20 cellular contexts compared by ENCODE assay signal in genomic region chr10:54869022-54869421, GRCh38.
A peak's percentile ranks its signal among the peaks of the same experiment; 100 is the strongest.
DNase-seq lines count a peak whose midpoint lies in the region; FAIRE-seq and TF ChIP-seq lines count a peak whose summit lies in the region.
"Had no signal": no experiment of that assay in that cellular context is flagged by ENCODE, and none has a peak within 500 bp of the region (broad histone marks: within the 10 kb centered on the region; RNA-seq: fewer than 3 reads in every experiment).

No MANE protein-coding gene starts in this region.

- H3K4me1 Mint-ChIP-seq in astrocyte (ENCODE audit: low read depth, unreplicated experiment), result peaks cover 9% of the 10 kb centered on the region

- H3K27ac ChIP-seq in astrocyte (ENCODE audit: low read depth, low read length) (no peak overlapping the region), left ventricle myocardium inferior (replicated peaks) (peak overlapping the region; percentile 31), WERI-Rb-1 (no peak overlapping the region)
- H3K27ac ChIP-seq: C4-2B had no signal

- no peak for TF ChIP-seq CTCF in astrocyte (IDR thresholded peaks at IDR 0.05; ENCODE audit: insufficient read depth, low read depth, low read length)
- TF ChIP-seq CTCF in left ventricle myocardium inferior (IDR thresholded peaks at IDR 0.05; ENCODE audit: borderline replicate concordance), result no peak
- TF ChIP-seq CTCF in WERI-Rb-1 (IDR thresholded peaks at IDR 0.05; ENCODE audit: low read depth, low read length), result no peak

- no peak overlapping the region for H3K4me3 ChIP-seq in astrocyte (ENCODE audit: insufficient read depth, low read depth, low read length)
- H3K4me3 ChIP-seq in left ventricle myocardium inferior, result peak overlapping the region; percentile 48
- H3K4me3 ChIP-seq in WERI-Rb-1 (ENCODE audit: low read depth, low read length), result no peak overlapping the region

- no peak overlapping the region for H3K4me3 Mint-ChIP-seq in astrocyte (ENCODE audit: unreplicated experiment)

- H3K9me3 Mint-ChIP-seq in astrocyte (ENCODE audit: unreplicated experiment), result no peaks in the 10 kb centered on the region

- H4K20me1 ChIP-seq in astrocyte (ENCODE audit: insufficient read depth, low read length), result no peaks in the 10 kb centered on the region

- H3K36me3 Mint-ChIP-seq in astrocyte (ENCODE audit: low read depth, unreplicated experiment), result no peaks in the 10 kb centered on the region

- H3K9ac ChIP-seq in astrocyte (ENCODE audit: low read length), result no peak overlapping the region

- no peak overlapping the region for H3K27ac Mint-ChIP-seq in astrocyte (ENCODE audit: unreplicated experiment)

- H3K4me2 ChIP-seq in astrocyte (ENCODE audit: low read length), result no peak overlapping the region

- H3K9me3 ChIP-seq in astrocyte (ENCODE audit: insufficient read depth, low read depth, low read length), result no peaks in the 10 kb centered on the region
- peaks cover 5% of the 10 kb centered on the region for H3K9me3 ChIP-seq in left ventricle myocardium inferior (replicated peaks)
- H3K9me3 ChIP-seq in WERI-Rb-1 (ENCODE audit: severe bottlenecking), result no peaks in the 10 kb centered on the region

- H3K27me3 ChIP-seq in astrocyte (ENCODE audit: insufficient read depth, low read length), result no peaks in the 10 kb centered on the region
- no peaks in the 10 kb centered on the region for H3K27me3 ChIP-seq in left ventricle myocardium inferior (ENCODE audit: low read depth)
- no peaks in the 10 kb centered on the region for H3K27me3 ChIP-seq in WERI-Rb-1 (ENCODE audit: insufficient read depth, low read depth, severe bottlenecking)

- no peak overlapping the region for H2AFZ ChIP-seq in astrocyte (ENCODE audit: low read depth, low read length)

- DNase-seq in H54 (ENCODE audit: insufficient read length, low spot score), result peak; percentile 1
- peak; percentile 23 for DNase-seq in astrocyte (ENCODE audit: low read depth)
- DNase-seq in left ventricle myocardium inferior, result no peak
- DNase-seq in non-pigmented ciliary epithelial cell (ENCODE audit: low read depth), result peak; percentile 2
- no peak for DNase-seq in COLO668 (lab: John Stamatoyannopoulos, UW; ENCODE audit: unreplicated experiment)
- DNase-seq in WERI-Rb-1, result no peak
- DNase-seq in GM19240 (ENCODE audit: insufficient read length, low spot score), result no peak
- no peak for DNase-seq in amniotic stem cell (lab: John Stamatoyannopoulos, UW)
- DNase-seq: DMS79 treated with DMSO at 0.1 percent for 48 hours; KBM-7; NCI-H1105 treated with DMSO at 0.1 percent for 48 hours; NCI-H1694; NCI-H2107; NCI-H510A; NCI-H748 treated with DMSO at 0.1 percent for 48 hours; NK-92 treated with Interleukin-12 subunit alpha and Interleukin-12 subunit beta, amount 100 ng/mL, for 24 hours; SIG-M5 had no signal

- FAIRE-seq in H54 (lab: Jason Lieb, UNC) (no peak), astrocyte (lab: Jason Lieb, UNC) (no peak)
- FAIRE-seq: H1, HepG2 had no signal

- no peaks in the 10 kb centered on the region for H3K27me3 Mint-ChIP-seq in astrocyte (ENCODE audit: low read depth, unreplicated experiment)

- TF ChIP-seq POLR2A in H54 (IDR thresholded peaks at IDR 0.05; ENCODE audit: low read depth, low read length), result no peak

- H3K36me3 ChIP-seq in astrocyte (ENCODE audit: insufficient read depth, low read length) (no peaks in the 10 kb centered on the region), left ventricle myocardium inferior (no peaks in the 10 kb centered on the region), WERI-Rb-1 (no peaks in the 10 kb centered on the region)

- H3K79me2 ChIP-seq in astrocyte (ENCODE audit: insufficient read depth, low read length), result no peaks in the 10 kb centered on the region

- no peaks in the 10 kb centered on the region for H3K4me1 ChIP-seq in astrocyte (ENCODE audit: insufficient read depth, low read length)
- H3K4me1 ChIP-seq in left ventricle myocardium inferior, result no peaks in the 10 kb centered on the region

- intact Hi-C loops in left ventricle myocardium inferior (cut with micrococcal nuclease), result no loop called here

Comparison
In these comparisons a context has a peak if more than half of its experiments do, and no peak if none do; other contexts are left out.
1. DNase-seq: peak in H54 (single experiment), astrocyte (single experiment) and non-pigmented ciliary epithelial cell (single experiment); none in left ventricle myocardium inferior (single experiment), COLO668 (single experiment), WERI-Rb-1 (single experiment), GM19240 (single experiment) and amniotic stem cell (single experiment).